28 cellular contexts compared by ENCODE assay signal in genomic region chr7:108166687-108167086, GRCh38. TPM values are rescaled to one million over a fixed set of nuclear protein-coding genes. Genes with fewer than 3 reads are reported as not detected.
"Had no signal": no experiment of that assay in that cellular context is flagged by ENCODE, and none has a peak within 500 bp of the region (broad histone marks: within the 10 kb centered on the region; RNA-seq: fewer than 3 reads in every experiment).

No MANE protein-coding gene starts in this region.

- H3K27ac ChIP-seq: breast epithelium, colonic mucosa, RWPE1, SJCRH30 had no signal

- H3K4me2 ChIP-seq: SK-N-SH had no signal

- DNase-seq: activated CD4-positive, alpha-beta T cell treated with anti-CD3 and anti-CD28 coated beads for 48 hours; activated CD4-positive, alpha-beta T cell treated with anti-CD3 and anti-CD28 coated beads, Interleukin-2, amount 50 U/mL, for 4 hours; activated CD4-positive, CD25-positive, alpha-beta regulatory T cell treated with anti-CD3 and anti-CD28 coated beads, Interleukin-2, amount 50 U/mL, for 72 hours; activated CD8-positive, alpha-beta memory T cell treated with anti-CD3 and anti-CD28 coated beads, Interleukin-2, amount 50 U/mL, for 48 hours; activated CD8-positive, alpha-beta T cell treated with anti-CD3 and anti-CD28 coated beads, Interleukin-2, amount 10 ng/mL, durations not matched to agents 7 days and 5 days; activated naive CD4-positive, alpha-beta T cell; activated T-cell treated with anti-CD3 and anti-CD28 coated beads, Interleukin-2, amount 50 U/mL, for 1 hour; aorta; caudate nucleus; colonic mucosa; dermis blood vessel endothelial cell; MG63; MV-4-11; NCI-H1092 treated with DMSO at 0.1 percent for 48 hours; NCI-H1694; NCI-H2081 treated with DMSO at 0.1 percent for 48 hours; NCI-H345; NCI-H524; NK-92 treated with Interleukin-12 subunit alpha and Interleukin-12 subunit beta, amount 100 ng/mL, for 24 hours; OCI-M1; Right ventricle myocardium superior; SJCRH30; SK-N-SH; T-helper 1 cell had no signal

- H3K9me3 ChIP-seq: breast epithelium, colonic mucosa, MG63, SJCRH30, SK-N-SH had no signal

- H3K4me3 ChIP-seq: colonic mucosa, SJCRH30 had no signal

- H3K4me1 ChIP-seq: breast epithelium, colonic mucosa, SJCRH30 had no signal

- H3K36me3 ChIP-seq: breast epithelium, colonic mucosa, MG63, SJCRH30 had no signal

- ATAC-seq: activated CD8-positive, alpha-beta T cell treated with anti-CD3 and anti-CD28 coated beads, Interleukin-2, amount 10 ng/mL, durations not matched to agents 7 days and 5 days; Panc1 had no signal

- H3K27me3 ChIP-seq: breast epithelium, colonic mucosa, MG63, SJCRH30 had no signal

- H3K9ac ChIP-seq: SK-N-SH had no signal

RNA-seq across cellular contexts. Expression of gene LAMB4, which starts 36.5 kb away (rescaled TPM):
- total RNA-seq: activated CD8-positive, alpha-beta T cell treated with anti-CD3 and anti-CD28 coated beads, Interleukin-2, amount 10 ng/mL, durations not matched to agents 7 days and 5 days; SJCRH30; T-helper 2 cell treated with Interferon-gamma antibody and Interleukin-4, amounts not matched to agents 100 ng/mL and 5 ng/mL, for 36 hours had no signal
- polyA plus RNA-seq: aorta had no signal
